Comparison of ENCODE assay signal across 22 cellular contexts in genomic region chr7:157090485-157091165, GRCh38.
"Had no signal": no experiment of that assay in that cellular context is flagged by ENCODE, and none has a peak within 500 bp of the region (broad histone marks: within the 10 kb centered on the region; RNA-seq: fewer than 3 reads in every experiment).

No MANE protein-coding gene starts in this region.

- H3K36me3 Mint-ChIP-seq: immature natural killer cell; stimulated activated effector memory CD8-positive, alpha-beta T cell treated with anti-CD3 and anti-CD28 coated beads, Interleukin-12 subunit alpha, Interleukin-12 subunit beta, amount 100 ng/mL, for 72 hours had no signal

- H3K27ac Mint-ChIP-seq: immature natural killer cell; naive thymus-derived CD8-positive, alpha-beta T cell; stimulated activated effector memory CD8-positive, alpha-beta T cell treated with anti-CD3 and anti-CD28 coated beads, Interleukin-12 subunit alpha, Interleukin-12 subunit beta, amount 100 ng/mL, for 72 hours had no signal

- H3K9me3 ChIP-seq: gastrocnemius medialis, suprapubic skin, thyroid gland, vagina had no signal

- H3K4me3 ChIP-seq: dorsolateral prefrontal cortex, esophagus muscularis mucosa, gastrocnemius medialis, heart right ventricle, mucosa of descending colon, smooth muscle cell, suprapubic skin, thyroid gland, upper lobe of left lung, vagina had no signal

- H3K36me3 ChIP-seq: esophagus muscularis mucosa, gastrocnemius medialis, heart right ventricle, suprapubic skin, thyroid gland, upper lobe of left lung, vagina had no signal

- FAIRE-seq: endometrium had no signal

- H3K27me3 ChIP-seq: thyroid gland, upper lobe of left lung, vagina had no signal

- H3K4me3 Mint-ChIP-seq: immature natural killer cell; naive thymus-derived CD8-positive, alpha-beta T cell; stimulated activated effector memory CD8-positive, alpha-beta T cell treated with anti-CD3 and anti-CD28 coated beads, Interleukin-12 subunit alpha, Interleukin-12 subunit beta, amount 100 ng/mL, for 72 hours had no signal

- DNase-seq: cortex of kidney; dorsolateral prefrontal cortex; effector CD8-positive, alpha-beta T cell; gastrocnemius medialis; heart right ventricle; immature natural killer cell; left colon; left ventricle myocardium superior; mucosa of descending colon; naive thymus-derived CD8-positive, alpha-beta T cell; right cardiac atrium; stimulated activated CD4-positive, alpha-beta T cell treated with anti-CD3 and anti-CD28 coated beads, Interleukin-4, amount 100 ng/mL, for 1 hour; stimulated activated CD8-positive, alpha-beta memory T cell treated with anti-CD3 and anti-CD28 coated beads, Interleukin-4, amount 100 ng/mL, for 48 hours; stimulated activated naive CD8-positive, alpha-beta T cell treated with anti-CD3 and anti-CD28 coated beads, Interleukin-15, Interleukin-2, amounts not matched to agents 100 U/mL and 50 U/mL, for 24 hours; thyroid gland had no signal

- H3K27ac ChIP-seq: dorsolateral prefrontal cortex, esophagus muscularis mucosa, gastrocnemius medialis, heart right ventricle, suprapubic skin, thyroid gland, upper lobe of left lung, vagina had no signal

- ATAC-seq: gastrocnemius medialis; heart right ventricle; left colon; left ventricle myocardium superior; mucosa of descending colon; naive thymus-derived CD8-positive, alpha-beta T cell; right cardiac atrium; stimulated activated effector memory CD8-positive, alpha-beta T cell treated with anti-CD3 and anti-CD28 coated beads, Interleukin-12 subunit alpha, Interleukin-12 subunit beta, amount 100 ng/mL, for 72 hours; stimulated activated naive CD8-positive, alpha-beta T cell treated with anti-CD3 and anti-CD28 coated beads, Interleukin-15, Interleukin-2, amounts not matched to agents 100 U/mL and 50 U/mL, for 24 hours had no signal

- H3K4me1 Mint-ChIP-seq: immature natural killer cell; naive thymus-derived CD8-positive, alpha-beta T cell; stimulated activated effector memory CD8-positive, alpha-beta T cell treated with anti-CD3 and anti-CD28 coated beads, Interleukin-12 subunit alpha, Interleukin-12 subunit beta, amount 100 ng/mL, for 72 hours had no signal

- H3K4me1 ChIP-seq: esophagus muscularis mucosa, gastrocnemius medialis, heart right ventricle, suprapubic skin, thyroid gland, upper lobe of left lung, vagina had no signal
